25 cellular contexts compared by ENCODE assay signal in the genomic region with DNA sequence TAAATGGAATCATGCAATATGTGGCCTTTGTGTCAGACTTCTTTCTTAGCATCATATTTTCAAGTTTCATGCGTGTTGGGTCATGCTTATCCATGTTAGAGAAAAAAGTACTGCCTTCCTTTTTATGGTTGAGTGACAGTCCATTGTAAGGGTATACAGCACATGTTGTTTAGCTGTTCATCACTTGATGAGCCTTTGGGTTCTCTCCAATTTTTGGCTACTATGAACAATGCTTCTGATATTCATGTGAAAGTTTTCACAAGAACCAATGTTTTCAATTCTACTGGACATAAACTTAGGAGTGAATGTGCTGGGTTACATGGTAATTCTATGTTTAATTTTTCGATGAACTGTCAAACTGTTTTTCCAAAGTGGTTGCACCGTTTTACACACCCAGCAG. TPM values are rescaled to one million over a fixed set of nuclear protein-coding genes. Genes with fewer than 3 reads are reported as not detected.
"Had no signal": no experiment of that assay in that cellular context is flagged by ENCODE, and none has a peak within 500 bp of the region (broad histone marks: within the 10 kb centered on the region; RNA-seq: fewer than 3 reads in every experiment).

No MANE protein-coding gene starts in this region.

- DNase-seq: colonic mucosa; effector CD8-positive, alpha-beta T cell; endodermal cell; head of caudate nucleus; left colon; left ventricle myocardium superior; lower lobe of right lung; naive thymus-derived CD8-positive, alpha-beta T cell; nephron progenitor cell; nucleus accumbens; psoas muscle; right cardiac atrium; sigmoid colon; stimulated activated CD4-positive, alpha-beta T cell treated with anti-CD3 and anti-CD28 coated beads, Interleukin-2, amount 100 ng/mL, for 24 hours; stimulated activated CD4-positive, alpha-beta T cell treated with anti-CD3 and anti-CD28 coated beads, Interleukin-4, amount 100 ng/mL, for 24 hours; stimulated activated naive CD4-positive, alpha-beta T cell treated with Interleukin-2 at 50 U/mL for 16 hours; stomach; thyroid gland had no signal

- H3K27ac Mint-ChIP-seq: dendritic cell treated with granulocyte-macrophage colony-stimulating factor and Interleukin-4, amounts not matched to agents 40 ng/mL and 50 ng/mL, for 4 days; endodermal cell; naive thymus-derived CD8-positive, alpha-beta T cell; nephron progenitor cell; stimulated activated effector memory CD8-positive, alpha-beta T cell treated with anti-CD3 and anti-CD28 coated beads, Interleukin-12 subunit alpha, Interleukin-12 subunit beta, amount 100 ng/mL, for 72 hours; type B pancreatic cell had no signal

- H3K27ac ChIP-seq: colonic mucosa, esophagus muscularis mucosa, hepatocyte, lower lobe of right lung, psoas muscle, sigmoid colon, stomach had no signal

- H3K4me3 Mint-ChIP-seq: dendritic cell treated with granulocyte-macrophage colony-stimulating factor and Interleukin-4, amounts not matched to agents 40 ng/mL and 50 ng/mL, for 4 days; endodermal cell; naive thymus-derived CD8-positive, alpha-beta T cell; nephron progenitor cell; stimulated activated effector memory CD8-positive, alpha-beta T cell treated with anti-CD3 and anti-CD28 coated beads, Interleukin-12 subunit alpha, Interleukin-12 subunit beta, amount 100 ng/mL, for 72 hours; type B pancreatic cell had no signal

- H3K36me3 ChIP-seq: colonic mucosa, esophagus muscularis mucosa, lower lobe of right lung, sigmoid colon, stomach, thyroid gland had no signal

- H3K4me3 ChIP-seq: colonic mucosa, esophagus muscularis mucosa, hepatocyte, lower lobe of right lung, psoas muscle, sigmoid colon, stomach, thyroid gland had no signal

- FAIRE-seq: frontal cortex, islet of Langerhans had no signal

- H3K27me3 ChIP-seq: colonic mucosa, esophagus muscularis mucosa, hepatocyte, sigmoid colon, stomach, thyroid gland had no signal

- H3K9me3 Mint-ChIP-seq: dendritic cell treated with granulocyte-macrophage colony-stimulating factor and Interleukin-4, amounts not matched to agents 40 ng/mL and 50 ng/mL, for 4 days; endodermal cell; stimulated activated effector memory CD8-positive, alpha-beta T cell treated with anti-CD3 and anti-CD28 coated beads, Interleukin-12 subunit alpha, Interleukin-12 subunit beta, amount 100 ng/mL, for 72 hours; type B pancreatic cell had no signal

- ATAC-seq: left colon; left ventricle myocardium superior; lower lobe of right lung; naive thymus-derived CD8-positive, alpha-beta T cell; psoas muscle; right cardiac atrium; stimulated activated effector memory CD8-positive, alpha-beta T cell treated with anti-CD3 and anti-CD28 coated beads, Interleukin-12 subunit alpha, Interleukin-12 subunit beta, amount 100 ng/mL, for 72 hours had no signal

- H3K4me1 ChIP-seq: colonic mucosa, esophagus muscularis mucosa, lower lobe of right lung, psoas muscle, sigmoid colon, stomach had no signal

- H3K36me3 Mint-ChIP-seq: stimulated activated effector memory CD8-positive, alpha-beta T cell treated with anti-CD3 and anti-CD28 coated beads, Interleukin-12 subunit alpha, Interleukin-12 subunit beta, amount 100 ng/mL, for 72 hours; type B pancreatic cell had no signal

- H3K27me3 Mint-ChIP-seq: dendritic cell treated with granulocyte-macrophage colony-stimulating factor and Interleukin-4, amounts not matched to agents 40 ng/mL and 50 ng/mL, for 4 days; type B pancreatic cell had no signal

- H3K4me1 Mint-ChIP-seq: endodermal cell; naive thymus-derived CD8-positive, alpha-beta T cell; stimulated activated effector memory CD8-positive, alpha-beta T cell treated with anti-CD3 and anti-CD28 coated beads, Interleukin-12 subunit alpha, Interleukin-12 subunit beta, amount 100 ng/mL, for 72 hours had no signal

- H3K9me3 ChIP-seq: colonic mucosa, esophagus muscularis mucosa, lower lobe of right lung, psoas muscle, sigmoid colon, stomach, thyroid gland had no signal

RNA-seq across cellular contexts. Expression of a gene that starts 28.1 kb away (rescaled TPM):
- total RNA-seq: naive thymus-derived CD8-positive, alpha-beta T cell had no signal
